Comparison of ENCODE assay signal across 20 cellular contexts in genomic region chr16:19771040-19771439, GRCh38.
"Had no signal": no experiment of that assay in that cellular context is flagged by ENCODE, and none has a peak within 500 bp of the region (broad histone marks: within the 10 kb centered on the region; RNA-seq: fewer than 3 reads in every experiment).

No MANE protein-coding gene starts in this region.

- H3K27me3 Mint-ChIP-seq: dendritic cell treated with granulocyte-macrophage colony-stimulating factor and Interleukin-4, amounts not matched to agents 40 ng/mL and 50 ng/mL, for 4 days; naive B cell; stimulated activated memory B cell treated with anti-CD40 and anti-IgM and Interleukin-4, amounts not matched to agents 10 μg/mL and 1 μg/mL and 100 μg/mL, for 72 hours; stimulated activated naive CD8-positive, alpha-beta T cell treated with anti-CD3 and anti-CD28 coated beads, Interleukin-15, Interleukin-2, amounts not matched to agents 100 ng/mL and 50 ng/mL, for 24 hours had no signal

- H3K27ac ChIP-seq: foreskin keratinocyte, spleen, thoracic aorta had no signal

- H3K4me3 ChIP-seq: spleen, thoracic aorta had no signal

- ATAC-seq: foreskin keratinocyte; left colon; sciatic nerve; stimulated activated memory B cell treated with anti-CD40 and anti-IgM and Interleukin-4, amounts not matched to agents 10 μg/mL and 1 μg/mL and 100 μg/mL, for 72 hours had no signal

- H3K4me3 Mint-ChIP-seq: dendritic cell treated with granulocyte-macrophage colony-stimulating factor and Interleukin-4, amounts not matched to agents 40 ng/mL and 50 ng/mL, for 4 days; immature natural killer cell; naive B cell; nephron progenitor cell; stimulated activated memory B cell treated with anti-CD40 and anti-IgM and Interleukin-4, amounts not matched to agents 10 μg/mL and 1 μg/mL and 100 μg/mL, for 72 hours; stimulated activated naive CD8-positive, alpha-beta T cell treated with anti-CD3 and anti-CD28 coated beads, Interleukin-15, Interleukin-2, amounts not matched to agents 100 ng/mL and 50 ng/mL, for 24 hours had no signal

- FAIRE-seq: endothelial cell of umbilical vein, kidney had no signal

- H3K27me3 ChIP-seq: foreskin keratinocyte, spleen had no signal

- H3K27ac Mint-ChIP-seq: dendritic cell treated with granulocyte-macrophage colony-stimulating factor and Interleukin-4, amounts not matched to agents 40 ng/mL and 50 ng/mL, for 4 days; immature natural killer cell; naive B cell; nephron progenitor cell; stimulated activated memory B cell treated with anti-CD40 and anti-IgM and Interleukin-4, amounts not matched to agents 10 μg/mL and 1 μg/mL and 100 μg/mL, for 72 hours; stimulated activated naive CD8-positive, alpha-beta T cell treated with anti-CD3 and anti-CD28 coated beads, Interleukin-15, Interleukin-2, amounts not matched to agents 100 ng/mL and 50 ng/mL, for 24 hours had no signal

- H3K9me3 ChIP-seq: thoracic aorta had no signal

- H3K36me3 ChIP-seq: thoracic aorta had no signal

- DNase-seq: erythroblast; foreskin keratinocyte; immature natural killer cell; kidney; left colon; mesendoderm; naive B cell; nephron progenitor cell; posterior cingulate gyrus; spleen; stimulated activated CD4-positive, alpha-beta T cell treated with anti-CD3 and anti-CD28 coated beads, Interleukin-15, amount 100 ng/mL, for 24 hours; stimulated activated CD4-positive, alpha-beta T cell treated with anti-CD3 and anti-CD28 coated beads, Interleukin-1b, Interleukin-23, amount 100 ng/mL, for 48 hours; stimulated activated CD4-positive, alpha-beta T cell treated with anti-CD3 and anti-CD28 coated beads, Interleukin-4, amount 100 ng/mL, for 24 hours; trophoblast cell had no signal

- H3K36me3 Mint-ChIP-seq: immature natural killer cell had no signal

- H3K4me1 Mint-ChIP-seq: immature natural killer cell; naive B cell; stimulated activated memory B cell treated with anti-CD40 and anti-IgM and Interleukin-4, amounts not matched to agents 10 μg/mL and 1 μg/mL and 100 μg/mL, for 72 hours had no signal

- H3K4me1 ChIP-seq: foreskin keratinocyte, spleen had no signal
